Comparison of ENCODE assay signal across 13 cellular contexts in genomic region chr5:166716856-166717492, GRCh38.
A peak's percentile ranks its signal among the peaks of the same experiment; 100 is the strongest.
DNase-seq lines count a peak whose midpoint lies in the region; ATAC-seq, FAIRE-seq and TF ChIP-seq lines count a peak whose summit lies in the region.
"Had no signal": no experiment of that assay in that cellular context is flagged by ENCODE, and none has a peak within 500 bp of the region (broad histone marks: within the 10 kb centered on the region; RNA-seq: fewer than 3 reads in every experiment).

No MANE protein-coding gene starts in this region.

- in situ Hi-C loops in HepG2 (cut with HindIII; ENCODE audit: extremely low pct_ligation_motif_present, low pct_unique_long_range_greater_than_20kb): no loop called here

- no peaks in the 10 kb centered on the region for H3K79me2 ChIP-seq in HepG2 (ENCODE audit: insufficient read depth, low read length)

- peak; percentile 44 to 45 for TF ChIP-seq RAD21 in liver (IDR thresholded peaks at IDR 0.05)
- TF ChIP-seq RAD21 in HepG2 (CRISPR knock-in tag; IDR thresholded peaks at IDR 0.05): no peak

- ATAC-seq in HepG2: no peak
- peak; percentile 27 for ATAC-seq in upper lobe of right lung
- no peak for ATAC-seq in Right ventricle myocardium superior (ENCODE audit: poor library complexity)
- ATAC-seq: PC-3 had no signal

- intact Hi-C loops in HepG2 (cut with micrococcal nuclease; ENCODE audit: unreplicated experiment): no loop called here
- intact Hi-C loops in upper lobe of right lung (cut with DNase I): no loop called here
- intact Hi-C loops in Right ventricle myocardium superior (cut with DNase I): no loop called here

- H3K36me3 ChIP-seq in liver (ENCODE audit: control insufficient read depth in 4 of 4, insufficient read depth in 3 of 4, low read depth in 1 of 4, low read length in 3 of 4): no peaks in the 10 kb centered on the region
- H3K36me3 ChIP-seq in HepG2 (replicated peaks in 1 of 2; ENCODE audit: control insufficient read depth in 1 of 2, insufficient read depth in 2 of 2, low read length in 2 of 2): no peaks in the 10 kb centered on the region
- H3K36me3 ChIP-seq in upper lobe of right lung: no peaks in the 10 kb centered on the region
- no peaks in the 10 kb centered on the region for H3K36me3 ChIP-seq in right atrium auricular region

- BruUV-seq in HepG2 (replicated peaks; lab: Mats Ljungman, UMichigan): no TSS peak

- no peak overlapping the region for H3K4me2 ChIP-seq in HepG2 (ENCODE audit: low read depth, low read length)

- FAIRE-seq in HepG2 (lab: Jason Lieb, UNC): no peak
- FAIRE-seq: GM19239 had no signal

- H3K27me3 ChIP-seq in liver (ENCODE audit: control insufficient read depth in 4 of 4, insufficient read depth in 4 of 4, low read length in 3 of 4) (no peaks in the 10 kb centered on the region), HepG2 (ENCODE audit: control insufficient read depth in 1 of 2, insufficient read depth in 2 of 2, low read length in 2 of 2) (no peaks in the 10 kb centered on the region), upper lobe of right lung (no peaks in the 10 kb centered on the region), right atrium auricular region (no peaks in the 10 kb centered on the region)

- DNase-seq in HepG2 (ENCODE audit: low spot score) (no peak), NCI-H748 treated with DMSO at 0.1 percent for 48 hours (lab: John Stamatoyannopoulos, UW) (peak; percentile 45), left kidney (ENCODE audit: low read depth, low spot score) (peak; percentile 21), upper lobe of right lung (no peak), right atrium auricular region (ENCODE audit: low spot score) (no peak), Right ventricle myocardium superior (no peak)
- no peak for DNase-seq in activated CD8-positive, alpha-beta memory T cell treated with anti-CD3 and anti-CD28 coated beads, Interleukin-2, amount 50 U/mL, for 48 hours
- DNase-seq: H9, NCI-H146, NCI-H2081 treated with DMSO at 0.1 percent for 48 hours, PC-3 had no signal

- H3K4me1 ChIP-seq in liver (ENCODE audit: control insufficient read depth in 4 of 4, insufficient read depth in 4 of 4, low read length in 3 of 4): peaks cover 3 to 15% (median 12%) of the 10 kb centered on the region in 4 donors
- H3K4me1 ChIP-seq in HepG2 (ENCODE audit: insufficient read depth, low read length): no peaks in the 10 kb centered on the region
- no peaks in the 10 kb centered on the region for H3K4me1 ChIP-seq in upper lobe of right lung
- peaks cover 0 to 5% of the 10 kb centered on the region in 2 donors for H3K4me1 ChIP-seq in right atrium auricular region

- CTCF ChIA-PET in HepG2 (lab: Yijun Ruan, JAX; ENCODE audit: low intra/inter-chr PET ratio, low total read pairs): no interaction called here

- POLR2A ChIA-PET in HepG2 (lab: Yijun Ruan, JAX): no interaction called here

- H3K4me3 ChIP-seq in liver (ENCODE audit: low read depth in 1 of 3, low read length in 3 of 3) (no peak overlapping the region), HepG2 (replicated peaks in 1 of 3; ENCODE audit: insufficient read depth in 1 of 3, low read depth in 2 of 3, low read length in 3 of 3) (no peak overlapping the region), upper lobe of right lung (no peak overlapping the region), right atrium auricular region (no peak overlapping the region)

- H2AFZ ChIP-seq in HepG2 (ENCODE audit: low read length): no peak overlapping the region

- no peak for TF ChIP-seq CTCF in liver (IDR thresholded peaks at IDR 0.05; ENCODE audit: low read depth, low read length, missing input control)
- TF ChIP-seq CTCF in HepG2 (CRISPR knock-in tag; IDR thresholded peaks at IDR 0.05): no peak
- no peak for TF ChIP-seq CTCF in upper lobe of right lung (IDR thresholded peaks at IDR 0.05)
- TF ChIP-seq CTCF in right atrium auricular region (IDR thresholded peaks at IDR 0.05): no peak

- H3K9ac ChIP-seq in liver (ENCODE audit: low read depth in 1 of 2, low read length in 2 of 2) (no peak overlapping the region), HepG2 (ENCODE audit: insufficient read depth, low read depth, low read length) (no peak overlapping the region)

- H4K20me1 ChIP-seq in HepG2 (ENCODE audit: insufficient read depth, low read length): no peaks in the 10 kb centered on the region

- TF ChIP-seq EP300 in HepG2 (IDR thresholded peaks at IDR 0.05; ENCODE audit: low read depth in 2 of 2, low read length in 2 of 2): no peak
- no peak for TF ChIP-seq EP300 in HepG2 (CRISPR knock-in tag; IDR thresholded peaks at IDR 0.05; ENCODE audit: borderline replicate concordance)

- 39% methylated on average over 6 of the region's 6 CpGs for WGBS in liver
- 7% methylated on average over 6 of the region's 6 CpGs for WGBS in HepG2 (ENCODE audit: low lambda C conversion rate)

- no peak for TF ChIP-seq POLR2A in HepG2 (IDR thresholded peaks at IDR 0.05; ENCODE audit: insufficient read depth in 1 of 2, low read depth in 2 of 2, low read length in 2 of 2)

- H3K27ac ChIP-seq in liver (ENCODE audit: low read depth in 1 of 2, low read length in 2 of 2) (peak overlapping the region; percentile 42 to 53), HepG2 (ENCODE audit: extremely low read length, insufficient read depth, low read length) (no peak overlapping the region), upper lobe of right lung (no peak overlapping the region), right atrium auricular region (no peak overlapping the region)

- H3K9me3 ChIP-seq in liver (ENCODE audit: control insufficient read depth in 4 of 4, low read length in 3 of 4) (no peaks in the 10 kb centered on the region), HepG2 (ENCODE audit: low read length) (peaks cover 94% of the 10 kb centered on the region), upper lobe of right lung (no peaks in the 10 kb centered on the region), right atrium auricular region (no peaks in the 10 kb centered on the region)

TF ChIP-seq in liver, 16 proteins besides CTCF, POLR2A, EP300 and RAD21 (continues in another document):
- TF ChIP-seq RXRA (IDR thresholded peaks at IDR 0.05) (peak; percentile 77 to 79), NR2F2 (IDR thresholded peaks at IDR 0.05) (peak; percentile 64), GABPA (IDR thresholded peaks at IDR 0.05 in 1 of 2, conservative IDR thresholded peaks at IDR 0.05 in 1 of 2) (no peak), HNF4G (IDR thresholded peaks at IDR 0.05) (peak; percentile 79), HNF4A (conservative IDR thresholded peaks at IDR 0.05) (peak; percentile 97), FOXA1 (IDR thresholded peaks at IDR 0.05) (peak; percentile 83), FOXA2 (IDR thresholded peaks at IDR 0.05) (peak; percentile 60)
- TF ChIP-seq, protein P1, sequence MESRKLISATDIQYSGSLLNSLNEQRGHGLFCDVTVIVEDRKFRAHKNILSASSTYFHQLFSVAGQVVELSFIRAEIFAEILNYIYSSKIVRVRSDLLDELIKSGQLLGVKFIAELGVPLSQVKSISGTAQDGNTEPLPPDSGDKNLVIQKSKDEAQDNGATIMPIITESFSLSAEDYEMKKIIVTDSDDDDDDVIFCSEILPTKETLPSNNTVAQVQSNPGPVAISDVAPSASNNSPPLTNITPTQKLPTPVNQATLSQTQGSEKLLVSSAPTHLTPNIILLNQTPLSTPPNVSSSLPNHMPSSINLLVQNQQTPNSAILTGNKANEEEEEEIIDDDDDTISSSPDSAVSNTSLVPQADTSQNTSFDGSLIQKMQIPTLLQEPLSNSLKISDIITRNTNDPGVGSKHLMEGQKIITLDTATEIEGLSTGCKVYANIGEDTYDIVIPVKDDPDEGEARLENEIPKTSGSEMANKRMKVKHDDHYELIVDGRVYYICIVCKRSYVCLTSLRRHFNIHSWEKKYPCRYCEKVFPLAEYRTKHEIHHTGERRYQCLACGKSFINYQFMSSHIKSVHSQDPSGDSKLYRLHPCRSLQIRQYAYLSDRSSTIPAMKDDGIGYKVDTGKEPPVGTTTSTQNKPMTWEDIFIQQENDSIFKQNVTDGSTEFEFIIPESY (IDR thresholded peaks at IDR 0.05): peak; percentile 74
- TF ChIP-seq, protein P2, sequence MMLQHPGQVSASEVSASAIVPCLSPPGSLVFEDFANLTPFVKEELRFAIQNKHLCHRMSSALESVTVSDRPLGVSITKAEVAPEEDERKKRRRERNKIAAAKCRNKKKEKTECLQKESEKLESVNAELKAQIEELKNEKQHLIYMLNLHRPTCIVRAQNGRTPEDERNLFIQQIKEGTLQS (IDR thresholded peaks at IDR 0.05): peak; percentile 42

TF ChIP-seq in HepG2, 621 proteins besides CTCF, POLR2A, EP300 and RAD21 (continues in another document):
- TF ChIP-seq CBX5 (CRISPR knock-in tag; IDR thresholded peaks at IDR 0.05; ENCODE audit: borderline replicate concordance) (no peak), ZNF776 (CRISPR knock-in tag; IDR thresholded peaks at IDR 0.05) (no peak), ELF3 (CRISPR knock-in tag; IDR thresholded peaks at IDR 0.05) (no peak), LCORL (IDR thresholded peaks at IDR 0.05) (no peak), LCORL (CRISPR knock-in tag; IDR thresholded peaks at IDR 0.05) (no peak), ZNF441 (CRISPR knock-in tag; IDR thresholded peaks at IDR 0.05; ENCODE audit: borderline replicate concordance) (no peak), MXD1 (CRISPR knock-in tag; IDR thresholded peaks at IDR 0.05) (no peak), ZNF768 (CRISPR knock-in tag; IDR thresholded peaks at IDR 0.05) (no peak)
- TF ChIP-seq, protein P3, sequence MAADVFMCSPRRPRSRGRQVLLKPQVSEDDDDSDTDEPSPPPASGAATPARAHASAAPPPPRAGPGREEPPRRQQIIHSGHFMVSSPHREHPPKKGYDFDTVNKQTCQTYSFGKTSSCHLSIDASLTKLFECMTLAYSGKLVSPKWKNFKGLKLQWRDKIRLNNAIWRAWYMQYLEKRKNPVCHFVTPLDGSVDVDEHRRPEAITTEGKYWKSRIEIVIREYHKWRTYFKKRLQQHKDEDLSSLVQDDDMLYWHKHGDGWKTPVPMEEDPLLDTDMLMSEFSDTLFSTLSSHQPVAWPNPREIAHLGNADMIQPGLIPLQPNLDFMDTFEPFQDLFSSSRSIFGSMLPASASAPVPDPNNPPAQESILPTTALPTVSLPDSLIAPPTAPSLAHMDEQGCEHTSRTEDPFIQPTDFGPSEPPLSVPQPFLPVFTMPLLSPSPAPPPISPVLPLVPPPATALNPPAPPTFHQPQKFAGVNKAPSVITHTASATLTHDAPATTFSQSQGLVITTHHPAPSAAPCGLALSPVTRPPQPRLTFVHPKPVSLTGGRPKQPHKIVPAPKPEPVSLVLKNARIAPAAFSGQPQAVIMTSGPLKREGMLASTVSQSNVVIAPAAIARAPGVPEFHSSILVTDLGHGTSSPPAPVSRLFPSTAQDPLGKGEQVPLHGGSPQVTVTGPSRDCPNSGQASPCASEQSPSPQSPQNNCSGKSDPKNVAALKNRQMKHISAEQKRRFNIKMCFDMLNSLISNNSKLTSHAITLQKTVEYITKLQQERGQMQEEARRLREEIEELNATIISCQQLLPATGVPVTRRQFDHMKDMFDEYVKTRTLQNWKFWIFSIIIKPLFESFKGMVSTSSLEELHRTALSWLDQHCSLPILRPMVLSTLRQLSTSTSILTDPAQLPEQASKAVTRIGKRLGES (CRISPR knock-in tag; IDR thresholded peaks at IDR 0.05; ENCODE audit: borderline replicate concordance): no peak

Comparison
In these comparisons a context has a peak if more than half of its experiments do, and no peak if none do; other contexts are left out.
1. H3K27ac ChIP-seq: peak in liver (2 of 2); none in HepG2 (single experiment), upper lobe of right lung (single experiment) and right atrium auricular region (0 of 2).
2. DNase-seq: peak in NCI-H748 treated with DMSO at 0.1 percent for 48 hours (single experiment) and left kidney (single experiment); none in HepG2 (single experiment), upper lobe of right lung (single experiment), right atrium auricular region (single experiment), activated CD8-positive, alpha-beta memory T cell treated with anti-CD3 and anti-CD28 coated beads, Interleukin-2, amount 50 U/mL, for 48 hours (single experiment) and Right ventricle myocardium superior (single experiment).